ENCODE assay signal across 8 cellular contexts in genomic region chr7:12403287-12404181, GRCh38. TPM values are rescaled to one million over a fixed set of nuclear protein-coding genes. Genes with fewer than 3 reads are reported as not detected.
DNase-seq lines count a peak whose midpoint lies in the region; ATAC-seq lines count a peak whose summit lies in the region.

TSS of gene VWDE (minus strand) at chr7:12403865. CDS start at chr7:12403716, 149 bp downstream.

- H3K27me3 Mint-ChIP-seq in activated T-helper 1 cell treated with anti-CD3 and anti-CD28 coated beads, Interleukin-12 subunit alpha, Interleukin-12 subunit beta, Interleukin-2, Interleukin-4 antibody, amounts not matched to agents 30 ng/mL and 10 ng/mL and 1 ng/mL, durations not matched to agents 14 hours and 24 hours and 36 hours (ENCODE audit: insufficient read depth): peaks cover 25% of the 10 kb centered on the region

- H3K9me3 Mint-ChIP-seq in activated T-helper 1 cell treated with anti-CD3 and anti-CD28 coated beads, Interleukin-12 subunit alpha, Interleukin-12 subunit beta, Interleukin-2, Interleukin-4 antibody, amounts not matched to agents 30 ng/mL and 10 ng/mL and 1 ng/mL, durations not matched to agents 14 hours and 24 hours and 36 hours: peaks cover 6% of the 10 kb centered on the region

- DNase-seq in HS-5 (ENCODE audit: low read depth) (peak; percentile 54), NOMO-1 treated with DMSO at 0.1 percent for 48 hours (lab: John Stamatoyannopoulos, UW; ENCODE audit: unreplicated experiment) (peak; percentile 43), glomerular visceral epithelial cell (ENCODE audit: extremely low spot score) (peak; percentile 31), posterior cingulate gyrus (peak in 8 of 10 donors; percentile 33 to 92 (median 60)), GOT3 (lab: John Stamatoyannopoulos, UW) (no peak), hepatic stellate cell (ENCODE audit: low spot score) (no peak)
- peak; percentile 55 for DNase-seq in activated T-helper 1 cell treated with anti-CD3 and anti-CD28 coated beads, Interleukin-12 subunit alpha, Interleukin-12 subunit beta, Interleukin-2, Interleukin-4 antibody, amounts not matched to agents 30 ng/mL and 10 ng/mL and 1 ng/mL, durations not matched to agents 14 hours and 24 hours and 36 hours (ENCODE audit: low spot score)

- peak within 1 kb of the TSS; percentile 69 for H3K27ac Mint-ChIP-seq in activated T-helper 1 cell treated with anti-CD3 and anti-CD28 coated beads, Interleukin-12 subunit alpha, Interleukin-12 subunit beta, Interleukin-2, Interleukin-4 antibody, amounts not matched to agents 30 ng/mL and 10 ng/mL and 1 ng/mL, durations not matched to agents 14 hours and 24 hours and 36 hours

- H3K36me3 Mint-ChIP-seq in activated T-helper 1 cell treated with anti-CD3 and anti-CD28 coated beads, Interleukin-12 subunit alpha, Interleukin-12 subunit beta, Interleukin-2, Interleukin-4 antibody, amounts not matched to agents 30 ng/mL and 10 ng/mL and 1 ng/mL, durations not matched to agents 14 hours and 24 hours and 36 hours (ENCODE audit: low read depth): no peaks in the 10 kb centered on the region

- peak; percentile 41 for ATAC-seq in GM18519 (IDR thresholded peaks at IDR 0.05; ENCODE audit: low FRiP score, unreplicated experiment)

- intact Hi-C loops in activated T-helper 1 cell treated with anti-CD3 and anti-CD28 coated beads, Interleukin-12 subunit alpha, Interleukin-12 subunit beta, Interleukin-2, Interleukin-4 antibody, amounts not matched to agents 30 ng/mL and 10 ng/mL and 1 ng/mL, durations not matched to agents 14 hours and 24 hours and 36 hours (cut with micrococcal nuclease): loop anchor here (2.0 kb wide), 3 partner anchors 15 to 193 kb away; partner anchors contain the start of gene TMEM106B
- intact Hi-C loops in posterior cingulate gyrus (cut with DNase I): no loop called here

- peak within 1 kb of the TSS; percentile 88 for H3K4me3 Mint-ChIP-seq in activated T-helper 1 cell treated with anti-CD3 and anti-CD28 coated beads, Interleukin-12 subunit alpha, Interleukin-12 subunit beta, Interleukin-2, Interleukin-4 antibody, amounts not matched to agents 30 ng/mL and 10 ng/mL and 1 ng/mL, durations not matched to agents 14 hours and 24 hours and 36 hours

- peaks cover 27% of the 10 kb centered on the region for H3K4me1 Mint-ChIP-seq in activated T-helper 1 cell treated with anti-CD3 and anti-CD28 coated beads, Interleukin-12 subunit alpha, Interleukin-12 subunit beta, Interleukin-2, Interleukin-4 antibody, amounts not matched to agents 30 ng/mL and 10 ng/mL and 1 ng/mL, durations not matched to agents 14 hours and 24 hours and 36 hours (ENCODE audit: low read depth)

RNA-seq across cellular contexts. Expression of gene VWDE, which starts in this region (rescaled TPM):
- 1.6 and 1.7 TPM in 2 replicates for total RNA-seq in activated T-helper 1 cell treated with anti-CD3 and anti-CD28 coated beads, Interleukin-12 subunit alpha, Interleukin-12 subunit beta, Interleukin-2, Interleukin-4 antibody, amounts not matched to agents 30 ng/mL and 10 ng/mL and 1 ng/mL, durations not matched to agents 14 hours and 24 hours and 36 hours

Comparison
In these comparisons a context has a peak if more than half of its experiments do, and no peak if none do; other contexts are left out.
1. DNase-seq: peak in HS-5 (single experiment), NOMO-1 treated with DMSO at 0.1 percent for 48 hours (single experiment), activated T-helper 1 cell treated with anti-CD3 and anti-CD28 coated beads, Interleukin-12 subunit alpha, Interleukin-12 subunit beta, Interleukin-2, Interleukin-4 antibody, amounts not matched to agents 30 ng/mL and 10 ng/mL and 1 ng/mL, durations not matched to agents 14 hours and 24 hours and 36 hours (single experiment), glomerular visceral epithelial cell (single experiment) and posterior cingulate gyrus (8 of 10); none in GOT3 (single experiment) and hepatic stellate cell (single experiment).